ENCODE assay signal across 9 cellular contexts in the genomic region with DNA sequence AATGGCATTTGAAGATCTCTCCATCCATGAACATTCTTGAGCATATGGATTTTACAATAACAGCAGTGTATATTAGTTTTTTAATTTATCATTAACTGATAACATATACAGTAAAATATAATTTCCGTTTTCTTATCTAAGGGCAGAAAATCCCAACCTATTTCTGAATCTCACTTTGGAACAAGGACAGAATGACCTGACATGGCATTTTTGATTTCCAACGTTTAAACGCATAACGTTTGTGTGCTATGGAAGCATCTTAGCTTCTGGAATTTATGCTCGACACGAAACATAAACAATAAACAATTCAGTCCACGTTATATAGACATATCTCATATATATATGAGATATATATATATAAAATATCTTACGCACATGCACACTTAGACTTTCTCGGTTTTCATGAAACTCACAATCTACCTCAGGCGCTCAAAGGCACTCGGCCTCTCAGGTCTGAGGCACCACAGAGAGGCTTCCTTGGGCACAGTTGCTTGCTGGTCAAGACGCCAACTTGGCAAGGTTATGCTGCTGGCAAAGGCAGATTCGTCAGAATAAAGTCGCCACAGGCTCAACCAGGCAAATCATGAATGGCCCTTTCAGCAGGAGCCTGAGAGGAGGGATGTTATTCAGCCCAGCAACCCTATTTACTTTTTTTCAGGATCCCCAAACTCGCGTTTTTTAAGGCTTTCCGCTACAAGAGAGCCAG. TPM values are rescaled to one million over a fixed set of nuclear protein-coding genes. Genes with fewer than 3 reads are reported as not detected.
DNase-seq lines count a peak whose midpoint lies in the region; ATAC-seq and TF ChIP-seq lines count a peak whose summit lies in the region.
"Had no signal": no experiment of that assay in that cellular context is flagged by ENCODE, and none has a peak within 500 bp of the region (broad histone marks: within the 10 kb centered on the region; RNA-seq: fewer than 3 reads in every experiment).

No MANE protein-coding gene starts in this region.

- ATAC-seq in left colon (no peak), thoracic aorta (ENCODE audit: insufficient number of reproducible peaks, low FRiP score, low read depth) (no peak), HG03196 (IDR thresholded peaks at IDR 0.05; ENCODE audit: unreplicated experiment) (no peak)
- ATAC-seq in activated CD8-positive, alpha-beta memory T cell treated with anti-CD3 and anti-CD28 coated beads, Interleukin-2, amount 10 ng/mL, durations not matched to agents 7 days and 5 days, result no peak

- peak overlapping the region; percentile 90 for H3K27ac ChIP-seq in angular gyrus (ENCODE audit: low read depth, low read length)
- H3K27ac ChIP-seq in thoracic aorta, result no peak overlapping the region

- H3K4me1 Mint-ChIP-seq in activated naive CD4-positive, alpha-beta T cell treated with anti-CD3 and anti-CD28 coated beads for 36 hours (ENCODE audit: low read depth), result peaks cover 15% of the 10 kb centered on the region
- peaks cover 9% of the 10 kb centered on the region for H3K4me1 Mint-ChIP-seq in activated CD8-positive, alpha-beta memory T cell treated with anti-CD3 and anti-CD28 coated beads, Interleukin-2, amount 10 ng/mL, durations not matched to agents 7 days and 5 days

- no peaks in the 10 kb centered on the region for H3K36me3 ChIP-seq in thoracic aorta

- no peaks in the 10 kb centered on the region for H3K9me3 ChIP-seq in thoracic aorta

- peaks cover 5 to 7% of the 10 kb centered on the region in 2 donors for H3K4me1 ChIP-seq in thoracic aorta (ENCODE audit: control insufficient read depth in 1 of 2, low read depth in 2 of 2)

- no peaks in the 10 kb centered on the region for H3K9me3 Mint-ChIP-seq in activated naive CD4-positive, alpha-beta T cell treated with anti-CD3 and anti-CD28 coated beads for 36 hours
- no peaks in the 10 kb centered on the region for H3K9me3 Mint-ChIP-seq in activated CD8-positive, alpha-beta memory T cell treated with anti-CD3 and anti-CD28 coated beads, Interleukin-2, amount 10 ng/mL, durations not matched to agents 7 days and 5 days (ENCODE audit: low read depth)
- H3K9me3 Mint-ChIP-seq: dendritic cell treated with granulocyte-macrophage colony-stimulating factor and Interleukin-4, amounts not matched to agents 40 ng/mL and 50 ng/mL, for 4 days had no signal

- H3K27ac Mint-ChIP-seq in activated naive CD4-positive, alpha-beta T cell treated with anti-CD3 and anti-CD28 coated beads for 36 hours, result no peak overlapping the region
- H3K27ac Mint-ChIP-seq in activated CD8-positive, alpha-beta memory T cell treated with anti-CD3 and anti-CD28 coated beads, Interleukin-2, amount 10 ng/mL, durations not matched to agents 7 days and 5 days, result no peak overlapping the region
- H3K27ac Mint-ChIP-seq: dendritic cell treated with granulocyte-macrophage colony-stimulating factor and Interleukin-4, amounts not matched to agents 40 ng/mL and 50 ng/mL, for 4 days had no signal

- DNase-seq in activated naive CD4-positive, alpha-beta T cell treated with anti-CD3 and anti-CD28 coated beads for 36 hours, result no peak
- no peak for DNase-seq in activated naive CD4-positive, alpha-beta T cell treated with Interleukin-2 at 50 U/mL for 16 hours
- DNase-seq in left colon (peak; percentile 34 to 42), thoracic aorta (ENCODE audit: low spot score) (no peak), SKM-1 treated with dmso at 0.1 percent for 144 hours (lab: John Stamatoyannopoulos, UW; ENCODE audit: unreplicated experiment) (no peak)
- DNase-seq in activated CD8-positive, alpha-beta memory T cell treated with anti-CD3 and anti-CD28 coated beads, Interleukin-2, amount 10 ng/mL, durations not matched to agents 7 days and 5 days, result no peak

- H3K4me3 Mint-ChIP-seq in activated naive CD4-positive, alpha-beta T cell treated with anti-CD3 and anti-CD28 coated beads for 36 hours, result peak overlapping the region; percentile 52
- H3K4me3 Mint-ChIP-seq in activated CD8-positive, alpha-beta memory T cell treated with anti-CD3 and anti-CD28 coated beads, Interleukin-2, amount 10 ng/mL, durations not matched to agents 7 days and 5 days, result no peak overlapping the region

- peaks cover 45% of the 10 kb centered on the region for H3K27me3 Mint-ChIP-seq in activated naive CD4-positive, alpha-beta T cell treated with anti-CD3 and anti-CD28 coated beads for 36 hours (ENCODE audit: low read depth)
- H3K27me3 Mint-ChIP-seq in activated CD8-positive, alpha-beta memory T cell treated with anti-CD3 and anti-CD28 coated beads, Interleukin-2, amount 10 ng/mL, durations not matched to agents 7 days and 5 days, result peaks cover 36% of the 10 kb centered on the region

- intact Hi-C loops in activated naive CD4-positive, alpha-beta T cell treated with anti-CD3 and anti-CD28 coated beads for 36 hours (cut with micrococcal nuclease), result no loop called here
- intact Hi-C loops in left colon (cut with DNase I, micrococcal nuclease), result no loop called here

- no peaks in the 10 kb centered on the region for H3K36me3 Mint-ChIP-seq in activated naive CD4-positive, alpha-beta T cell treated with anti-CD3 and anti-CD28 coated beads for 36 hours (ENCODE audit: low read depth)
- no peaks in the 10 kb centered on the region for H3K36me3 Mint-ChIP-seq in activated CD8-positive, alpha-beta memory T cell treated with anti-CD3 and anti-CD28 coated beads, Interleukin-2, amount 10 ng/mL, durations not matched to agents 7 days and 5 days

- CTCF ChIA-PET in activated naive CD4-positive, alpha-beta T cell treated with anti-CD3 and anti-CD28 coated beads for 36 hours (lab: Charles Lee), result interaction anchor here (1.2 kb wide), 2 partner anchors 59 to 210 kb away, joined by 3 read pairs; no protein-coding TSS in a partner anchor
- CTCF ChIA-PET in activated CD8-positive, alpha-beta memory T cell treated with anti-CD3 and anti-CD28 coated beads, Interleukin-2, amount 10 ng/mL, durations not matched to agents 7 days and 5 days (lab: Charles Lee), result no interaction called here

- peak overlapping the region; percentile 73 for H3K4me3 ChIP-seq in thoracic aorta

- H3K27me3 ChIP-seq in thoracic aorta (replicated peaks; ENCODE audit: insufficient read depth), result no peaks in the 10 kb centered on the region

- no peak for TF ChIP-seq CTCF in thoracic aorta (IDR thresholded peaks at IDR 0.05)

RNA-seq across cellular contexts. Expression of a gene that starts 1.0 kb away (rescaled TPM):
- not detected for total RNA-seq in activated naive CD4-positive, alpha-beta T cell treated with anti-CD3 and anti-CD28 coated beads for 36 hours
- total RNA-seq in left colon (10 to 100 TPM; 50.9 to 58.1 TPM), thoracic aorta (1 to 10 TPM in 1 of 2 donors, under 1 TPM in 1; 0.14 to 2.3 TPM)
- under 1 TPM; 0.29 to 0.63 TPM for total RNA-seq in activated CD8-positive, alpha-beta memory T cell treated with anti-CD3 and anti-CD28 coated beads, Interleukin-2, amount 10 ng/mL, durations not matched to agents 7 days and 5 days

Comparison
In these comparisons a context has a peak if more than half of its experiments do, and no peak if none do; other contexts are left out.
1. DNase-seq: peak in left colon (2 of 2); none in activated naive CD4-positive, alpha-beta T cell treated with anti-CD3 and anti-CD28 coated beads for 36 hours (single experiment), activated naive CD4-positive, alpha-beta T cell treated with Interleukin-2 at 50 U/mL for 16 hours (single experiment), thoracic aorta (single experiment), SKM-1 treated with dmso at 0.1 percent for 144 hours (single experiment) and activated CD8-positive, alpha-beta memory T cell treated with anti-CD3 and anti-CD28 coated beads, Interleukin-2, amount 10 ng/mL, durations not matched to agents 7 days and 5 days (single experiment).
2. RNA of a gene that starts 1.0 kb away (total RNA-seq): 50.9 to 58.1 TPM in left colon; 0.14 to 2.3 TPM in thoracic aorta, 0.29 to 0.63 TPM in activated CD8-positive, alpha-beta memory T cell treated with anti-CD3 and anti-CD28 coated beads, Interleukin-2, amount 10 ng/mL, durations not matched to agents 7 days and 5 days and not detected in activated naive CD4-positive, alpha-beta T cell treated with anti-CD3 and anti-CD28 coated beads for 36 hours; every median in the first group is over 10 times any median in the second.